8 cellular contexts compared by ENCODE assay signal in the genomic region with DNA sequence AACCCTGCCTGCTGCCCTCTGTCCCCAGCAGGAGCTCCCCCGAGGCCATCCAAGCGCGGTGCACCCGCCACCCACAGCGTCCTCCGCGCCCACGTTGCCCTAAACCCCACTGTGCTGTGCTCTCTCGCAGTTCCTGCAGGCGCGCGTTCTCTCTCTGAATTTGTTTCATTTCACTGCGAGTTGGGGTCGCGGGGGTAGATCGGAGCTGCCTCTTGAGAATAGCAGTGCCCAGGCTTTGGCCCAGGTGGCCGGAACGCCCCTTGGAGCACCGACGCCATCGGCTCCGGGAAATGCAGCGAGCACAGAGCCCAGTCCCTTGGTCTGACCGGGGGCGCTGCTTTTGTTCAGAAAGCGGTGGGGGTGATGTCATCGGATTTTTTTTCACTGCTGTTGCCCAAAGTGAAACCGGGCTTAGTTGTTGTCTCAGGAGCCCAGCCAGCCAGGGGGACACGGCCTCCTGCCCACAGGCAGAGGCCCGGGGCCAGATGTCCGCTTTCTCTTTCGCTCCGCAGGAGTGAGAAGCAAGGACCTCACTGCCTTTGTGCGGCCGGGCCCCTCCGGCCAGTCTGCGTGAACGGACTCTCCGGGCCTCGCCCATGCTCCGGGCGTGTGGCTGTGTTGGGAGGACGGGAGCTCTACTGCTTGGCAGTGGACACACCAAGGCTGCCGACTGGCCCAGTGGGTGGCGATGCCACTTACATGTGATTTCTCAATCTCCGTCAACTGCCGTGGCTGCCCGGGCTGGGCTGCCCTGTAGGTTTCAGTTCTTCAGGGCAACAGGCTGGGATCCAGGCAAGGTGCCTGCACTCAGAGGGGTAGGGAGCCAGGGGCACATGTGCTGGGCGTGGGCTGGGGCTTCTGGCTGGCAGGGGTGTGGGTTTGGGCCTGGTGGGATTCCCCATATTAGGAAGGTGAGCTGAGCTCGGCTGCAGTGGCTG. TPM values are rescaled to one million over a fixed set of nuclear protein-coding genes. Genes with fewer than 3 reads are reported as not detected.
DNase-seq lines count a peak whose midpoint lies in the region; ATAC-seq and TF ChIP-seq lines count a peak whose summit lies in the region.

No MANE protein-coding gene starts in this region.

- TF ChIP-seq POLR2A in esophagus squamous epithelium (IDR thresholded peaks at IDR 0.05) (peak in 2 of 4 donors; percentile 36 to 37), testis (IDR thresholded peaks at IDR 0.05) (no peak)

- H3K4me1 ChIP-seq in esophagus squamous epithelium, result peaks cover 8 to 67% (median 18%) of the 10 kb centered on the region in 3 donors
- peaks cover 37% of the 10 kb centered on the region for H3K4me1 ChIP-seq in testis

- 0 to 6% methylated on average over 3 to 5 of the region's 50 CpGs for WGBS in esophagus squamous epithelium, 2 donors
- 30 to 37% methylated on average over 22 to 39 of the region's 50 CpGs for WGBS in testis, 2 donors

- peaks cover 0 to 2% of the 10 kb centered on the region in 2 donors for H3K36me3 Mint-ChIP-seq in activated T-cell treated with anti-CD3 and anti-CD28 coated beads, Interleukin-2, amount 50 U/mL, for 72 hours (ENCODE audit: insufficient read depth in 2 of 2)
- no peaks in the 10 kb centered on the region for H3K36me3 Mint-ChIP-seq in naive B cell

- H3K9me3 Mint-ChIP-seq in activated T-cell treated with anti-CD3 and anti-CD28 coated beads, Interleukin-2, amount 50 U/mL, for 72 hours, result no peaks in the 10 kb centered on the region
- no peaks in the 10 kb centered on the region for H3K9me3 Mint-ChIP-seq in naive B cell

- H3K9me3 ChIP-seq in esophagus squamous epithelium (no peaks in the 10 kb centered on the region), testis (no peaks in the 10 kb centered on the region)

- TF ChIP-seq CTCF in esophagus squamous epithelium (IDR thresholded peaks at IDR 0.05) (no peak), testis (IDR thresholded peaks at IDR 0.05) (no peak)

- peak; percentile 86 to 88 for ATAC-seq in activated T-cell treated with anti-CD3 and anti-CD28 coated beads, Interleukin-2, amount 50 U/mL, for 72 hours (replicated peaks in 1 of 2)
- peak; percentile 78 to 79 for ATAC-seq in naive B cell (ENCODE audit: low read depth in 2 of 2)

- H3K27me3 ChIP-seq in H7 (ENCODE audit: control insufficient read depth, insufficient read depth, low read length) (no peaks in the 10 kb centered on the region), esophagus squamous epithelium (no peaks in the 10 kb centered on the region), testis (no peaks in the 10 kb centered on the region)

- H3K27me3 Mint-ChIP-seq in activated T-cell treated with anti-CD3 and anti-CD28 coated beads, Interleukin-2, amount 50 U/mL, for 72 hours (ENCODE audit: low read depth), result no peaks in the 10 kb centered on the region
- no peaks in the 10 kb centered on the region for H3K27me3 Mint-ChIP-seq in naive B cell

- H3K4me1 Mint-ChIP-seq in activated T-cell treated with anti-CD3 and anti-CD28 coated beads, Interleukin-2, amount 50 U/mL, for 72 hours (ENCODE audit: low read depth), result peaks cover 45% of the 10 kb centered on the region
- H3K4me1 Mint-ChIP-seq in naive B cell, result peaks cover 28 to 45% (median 33%) of the 10 kb centered on the region in 3 donors

- intact Hi-C loops in esophagus squamous epithelium (cut with DNase I) (no loop called here), testis (cut with DNase I; ENCODE audit: low total_unique reads) (no loop called here)

- H3K4me3 ChIP-seq in H7 (ENCODE audit: insufficient read depth, low read depth, low read length) (peak overlapping the region; percentile 14; the same call in 1 of the 2 replicates), esophagus squamous epithelium (peak overlapping the region; percentile 32 to 72 (median 52)), testis (peak overlapping the region; percentile 43 to 47)

- H3K36me3 ChIP-seq in H7 (replicated peaks; ENCODE audit: control insufficient read depth, insufficient read depth, low read length) (no peaks in the 10 kb centered on the region), esophagus squamous epithelium (peaks cover 0 to 60% (median 6%) of the 10 kb centered on the region in 3 donors), testis (ENCODE audit: low read depth, missing control alignments) (no peaks in the 10 kb centered on the region)

- H3K27ac ChIP-seq in esophagus squamous epithelium (peak overlapping the region; percentile 64 to 94 (median 90)), testis (peak overlapping the region; percentile 93 to 94)

- H3K27ac Mint-ChIP-seq in activated T-cell treated with anti-CD3 and anti-CD28 coated beads, Interleukin-2, amount 50 U/mL, for 72 hours, result peak overlapping the region; percentile 94
- peak overlapping the region; percentile 81 to 96 (median 94) for H3K27ac Mint-ChIP-seq in naive B cell

- DNase-seq in GM03348 (ENCODE audit: low spot score) (peak; percentile 90), H7 (peak; percentile 73), NCI-H2029 treated with DMSO at 0.1 percent for 48 hours (lab: John Stamatoyannopoulos, UW) (peak; percentile 43), esophagus squamous epithelium (lab: John Stamatoyannopoulos, UW) (no peak), naive B cell (peak; percentile 62), testis (peak; percentile 70), NCI-H524 treated with DMSO at 0.1 percent for 48 hours (lab: John Stamatoyannopoulos, UW) (no peak)
- DNase-seq in activated T-cell treated with anti-CD3 and anti-CD28 coated beads, Interleukin-2, amount 50 U/mL, for 72 hours, result peak; percentile 70 to 73

- H3K4me3 Mint-ChIP-seq in activated T-cell treated with anti-CD3 and anti-CD28 coated beads, Interleukin-2, amount 50 U/mL, for 72 hours, result peak overlapping the region; percentile 90 to 92
- H3K4me3 Mint-ChIP-seq in naive B cell, result peak overlapping the region; percentile 90 to 96 (median 92)

RNA-seq across cellular contexts. Expression of a gene that starts 43.2 kb away (rescaled TPM):
- 20.4 and 23.1 TPM in 2 replicates for total RNA-seq in H7 (2014; rRNA removed; shearing (Covaris generic))
- total RNA-seq in activated T-cell treated with anti-CD3 and anti-CD28 coated beads, Interleukin-2, amount 50 U/mL, for 72 hours, result 10 to 100 TPM; 38.6 to 41.0 TPM
- 10 to 100 TPM; 11.9 to 25.7 (median 15.9) TPM for total RNA-seq in esophagus squamous epithelium
- polyA plus RNA-seq in naive B cell (ENCODE audit: low read depth in 6 of 6), result 1 to 10 TPM in 5 of 6 donors, under 1 TPM in 1; 0.92 to 3.1 (median 1.8) TPM
- total RNA-seq in testis, result 10 to 100 TPM; 56.7 to 65.2 TPM
- polyA plus RNA-seq in testis (ENCODE audit: insufficient read depth, low read depth, low replicate concordance), result 21.9 TPM

RNA-seq across cellular contexts. Expression of a gene that starts 50.1 kb away (rescaled TPM):
- 22.4 and 25.6 TPM in 2 replicates for total RNA-seq in H7 (2014; rRNA removed; shearing (Covaris generic))
- 10 to 100 TPM; 38.1 to 39.0 TPM for total RNA-seq in activated T-cell treated with anti-CD3 and anti-CD28 coated beads, Interleukin-2, amount 50 U/mL, for 72 hours
- 10 to 100 TPM; 11.2 to 32.8 (median 23.8) TPM for total RNA-seq in esophagus squamous epithelium
- 10 to 100 TPM; 27.8 to 52.3 (median 37.3) TPM for polyA plus RNA-seq in naive B cell (ENCODE audit: low read depth in 6 of 6)
- total RNA-seq in testis, result 10 to 100 TPM; 47.6 to 59.1 TPM
- 30.0 TPM for polyA plus RNA-seq in testis (ENCODE audit: insufficient read depth, low read depth, low replicate concordance)

Comparison
In these comparisons a context has a peak if more than half of its experiments do, and no peak if none do; other contexts are left out.
1. DNase-seq: peak in GM03348 (single experiment), H7 (single experiment), NCI-H2029 treated with DMSO at 0.1 percent for 48 hours (single experiment), activated T-cell treated with anti-CD3 and anti-CD28 coated beads, Interleukin-2, amount 50 U/mL, for 72 hours (2 of 2), naive B cell (single experiment) and testis (single experiment); none in esophagus squamous epithelium (single experiment) and NCI-H524 treated with DMSO at 0.1 percent for 48 hours (single experiment).
2. Peak in every context shown above with its lines, with median percentiles within 50 percentile points of each other: H3K4me3 ChIP-seq.